26 cellular contexts compared by ENCODE assay signal in the genomic region with DNA sequence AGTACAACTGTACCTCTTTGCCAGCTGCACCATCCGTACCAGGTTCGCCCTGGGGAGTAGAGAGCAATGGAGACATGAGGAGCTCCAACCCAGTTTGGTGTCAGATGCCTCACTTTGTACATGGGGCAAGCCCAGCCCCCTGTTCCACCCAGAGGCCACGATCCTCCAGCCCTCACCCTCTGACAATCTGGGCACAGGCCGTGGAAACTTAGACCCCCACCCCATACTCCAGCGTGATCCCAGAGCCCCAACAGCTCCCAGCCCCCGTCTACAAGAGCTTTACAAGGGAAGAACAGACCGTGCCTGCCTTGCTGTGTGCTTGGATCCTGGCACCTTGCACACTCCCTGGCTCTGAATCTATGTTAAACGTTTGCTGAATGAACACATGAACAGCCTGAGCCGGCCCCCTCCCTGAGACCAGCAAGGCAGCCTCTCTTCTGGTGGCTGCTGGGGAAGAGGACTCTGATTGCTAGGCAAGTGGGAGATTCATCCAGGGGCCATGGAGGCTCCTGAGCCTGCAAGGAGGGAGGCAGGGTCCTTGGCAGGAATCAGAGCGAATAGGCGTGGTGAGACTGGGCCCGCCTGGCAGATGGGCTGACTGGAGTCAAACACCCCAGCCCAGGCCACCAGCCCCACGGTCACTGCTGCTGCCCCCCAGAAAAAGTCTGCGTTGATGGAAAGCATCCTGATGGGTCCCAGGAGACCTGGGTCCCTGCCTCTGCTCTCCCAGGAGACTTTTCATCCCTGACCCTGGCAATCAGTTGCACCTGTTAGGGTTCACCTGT. TPM values are rescaled to one million over a fixed set of nuclear protein-coding genes. Genes with fewer than 3 reads are reported as not detected.
DNase-seq lines count a peak whose midpoint lies in the region; ATAC-seq, FAIRE-seq and TF ChIP-seq lines count a peak whose summit lies in the region.
"Had no signal": no experiment of that assay in that cellular context is flagged by ENCODE, and none has a peak within 500 bp of the region (broad histone marks: within the 10 kb centered on the region; RNA-seq: fewer than 3 reads in every experiment).

No MANE protein-coding gene starts in this region.

- H3K27ac ChIP-seq in trophoblast cell (ENCODE audit: low read depth, low read length) (peak overlapping the region; percentile 14), upper lobe of right lung (no peak overlapping the region), tibial artery (no peak overlapping the region)
- H3K27ac ChIP-seq: GM23248, PC-9 had no signal

- H3K9me3 ChIP-seq in trophoblast cell (ENCODE audit: insufficient read depth, low read depth, low read length) (no peaks in the 10 kb centered on the region), upper lobe of right lung (no peaks in the 10 kb centered on the region), tibial artery (no peaks in the 10 kb centered on the region)
- H3K9me3 ChIP-seq: MG63 had no signal

- no peak overlapping the region for H3K23ac ChIP-seq in trophoblast cell (ENCODE audit: low read length)

- TF ChIP-seq CTCF in GM13976 (IDR thresholded peaks at IDR 0.05; ENCODE audit: borderline replicate concordance, control extremely low read depth, extremely low read depth, insufficient read depth, missing control alignments) = no peak
- TF ChIP-seq CTCF in bronchial epithelial cell (IDR thresholded peaks at IDR 0.05; ENCODE audit: insufficient read depth, low read length, severe bottlenecking) = no peak
- no peak for TF ChIP-seq CTCF in upper lobe of right lung (IDR thresholded peaks at IDR 0.05)
- TF ChIP-seq CTCF in tibial artery (IDR thresholded peaks at IDR 0.05) = no peak

- peak overlapping the region; percentile 88 for H2BK12ac ChIP-seq in trophoblast cell (ENCODE audit: low read length)

- H3K18ac ChIP-seq in trophoblast cell (ENCODE audit: low read length) = peak overlapping the region; percentile 19

- no peak overlapping the region for H4K12ac ChIP-seq in trophoblast cell (ENCODE audit: low read depth, low read length)

- intact Hi-C loops in upper lobe of right lung (cut with DNase I) (no loop called here), tibial artery (cut with DNase I; ENCODE audit: low total_unique reads) (no loop called here)

- no peak overlapping the region for H3K4me3 ChIP-seq in bronchial epithelial cell (ENCODE audit: low read depth, low read length)
- no peak overlapping the region for H3K4me3 ChIP-seq in trophoblast cell (ENCODE audit: low read depth, low read length)
- H3K4me3 ChIP-seq in upper lobe of right lung = no peak overlapping the region
- no peak overlapping the region for H3K4me3 ChIP-seq in tibial artery
- H3K4me3 ChIP-seq: GM23248, MG63, PC-9 had no signal

- H4K8ac ChIP-seq in trophoblast cell (ENCODE audit: low read depth, low read length) = no peak overlapping the region

- H3K14ac ChIP-seq in trophoblast cell (ENCODE audit: low read length) = peak overlapping the region; percentile 33

- no peak overlapping the region for H2AK5ac ChIP-seq in trophoblast cell (ENCODE audit: low read length)

- H3K36me3 ChIP-seq in bronchial epithelial cell (ENCODE audit: control insufficient read depth, insufficient read depth, low read length) (peaks cover 44% of the 10 kb centered on the region), trophoblast cell (ENCODE audit: control insufficient read depth in 1 of 2, insufficient read depth in 2 of 2, low read length in 2 of 2) (peaks cover 57 to 67% of the 10 kb centered on the region in 2 experiments), upper lobe of right lung (no peaks in the 10 kb centered on the region), tibial artery (peaks cover 8 to 96% (median 43%) of the 10 kb centered on the region in 3 donors)

- peaks cover 2% of the 10 kb centered on the region for H3K79me2 ChIP-seq in trophoblast cell (ENCODE audit: control insufficient read depth, insufficient read depth, low read length, poor library complexity)

- ATAC-seq in upper lobe of right lung = no peak
- no peak for ATAC-seq in GM21367 (IDR thresholded peaks at IDR 0.05; ENCODE audit: unreplicated experiment)

- peaks cover 33% of the 10 kb centered on the region for H3K79me1 ChIP-seq in trophoblast cell (ENCODE audit: low read length)

- in situ Hi-C loops in GM13976 (cut with MboI; ENCODE audit: low sequenced_read_pairs, unreplicated experiment) = loop anchor here (25.0 kb wide), 1 partner anchor 305 kb away; no protein-coding TSS in a partner anchor

- FAIRE-seq in bronchial epithelial cell (lab: Jason Lieb, UNC) = peak; percentile 7

- H4K91ac ChIP-seq in trophoblast cell (ENCODE audit: low read depth, low read length) = peak overlapping the region; percentile 59

- H3K9ac ChIP-seq in trophoblast cell (ENCODE audit: low read length) = no peak overlapping the region
- H3K9ac ChIP-seq: GM23248 had no signal

- WGBS in trophoblast cell (ENCODE audit: extremely low coverage, insufficient coverage, insufficient read length) = no CpG with 5 or more reads among the region's 14 CpGs

- H3K4me1 ChIP-seq in trophoblast cell (ENCODE audit: control insufficient read depth in 1 of 2, insufficient read depth in 2 of 2, low read length in 2 of 2) (peaks cover 30 to 38% of the 10 kb centered on the region in 2 experiments), upper lobe of right lung (no peaks in the 10 kb centered on the region), tibial artery (peaks cover 0 to 18% (median 12%) of the 10 kb centered on the region in 4 donors)

- H2AFZ ChIP-seq in trophoblast cell (ENCODE audit: insufficient read depth, low read length, poor library complexity) = no peak overlapping the region
- H2AFZ ChIP-seq: GM23248, PC-9 had no signal

- H2BK120ac ChIP-seq in trophoblast cell (ENCODE audit: insufficient read depth, low read length, poor library complexity) = peak overlapping the region; percentile 64

- peak overlapping the region; percentile 23 for H3K4ac ChIP-seq in trophoblast cell (ENCODE audit: low read depth, low read length)

- DNase-seq in GM13976 (ENCODE audit: low spot score) (peak; percentile 22), bronchial epithelial cell (ENCODE audit: low read depth) (no peak), trophoblast cell (no peak), upper lobe of right lung (peak; percentile 52), tibial artery (no peak)
- no peak for DNase-seq in activated effector memory CD4-positive, alpha-beta T cell treated with anti-CD3 and anti-CD28 coated beads, Interleukin-2, amount 50 U/mL, for 16 hours
- DNase-seq: CD4-positive, alpha-beta T cell; COR-L47; DMS53; GM23248; H9; KG1; MG63; NCI-H2029; NCI-H446; NCI-H524 treated with DMSO at 0.1 percent for 48 hours; NCI-H82; NK-92 treated with Interleukin-12 subunit alpha and Interleukin-12 subunit beta, amount 100 ng/mL, for 24 hours; PC-9; SHP77 had no signal

- no peak overlapping the region for H3K4me2 ChIP-seq in trophoblast cell (ENCODE audit: low read length)
- H3K4me2 ChIP-seq: PC-9 had no signal

- no peaks in the 10 kb centered on the region for H3K27me3 ChIP-seq in bronchial epithelial cell (ENCODE audit: control insufficient read depth, insufficient read depth, low read length)
- no peaks in the 10 kb centered on the region for H3K27me3 ChIP-seq in trophoblast cell (ENCODE audit: insufficient read depth, low read length)
- H3K27me3 ChIP-seq in upper lobe of right lung = no peaks in the 10 kb centered on the region
- no peaks in the 10 kb centered on the region for H3K27me3 ChIP-seq in tibial artery
- H3K27me3 ChIP-seq: MG63 had no signal

- no peak overlapping the region for H2BK5ac ChIP-seq in trophoblast cell (ENCODE audit: low read depth, low read length, poor library complexity)

RNA-seq across cellular contexts. Expression of gene PEF1, which starts 12.5 kb away (rescaled TPM):
- total RNA-seq in bronchial epithelial cell (67.4 and 95.2 TPM in 2 replicates), upper lobe of right lung (69.9 TPM)
- 66.7 and 70.3 TPM in 2 replicates for polyA plus RNA-seq in trophoblast cell (2013)

RNA-seq across cellular contexts. Expression of gene HCRTR1, which starts 39.7 kb away (rescaled TPM):
- total RNA-seq in bronchial epithelial cell (not detected in 2 replicates), upper lobe of right lung (not detected)
- 1.4 and 1.5 TPM in 2 replicates for polyA plus RNA-seq in trophoblast cell (2013)
- total RNA-seq: A673; CD4-positive, alpha-beta T cell; Daoy; GM23248; H9; PC-9; RPMI7951; SK-MEL-5 had no signal
- polyA plus RNA-seq: BJ, GM23248 had no signal

RNA-seq across cellular contexts. Expression of gene COL16A1, which starts 46.6 kb away (rescaled TPM):
- total RNA-seq in bronchial epithelial cell (87.7 and 121 TPM in 2 replicates), upper lobe of right lung (28.9 TPM)
- polyA plus RNA-seq in trophoblast cell (2013) = 43.1 and 44.2 TPM in 2 replicates
- total RNA-seq: CD4-positive, alpha-beta T cell had no signal

Comparison
In these comparisons a context has a peak if more than half of its experiments do, and no peak if none do; other contexts are left out.
1. DNase-seq: peak in GM13976 (single experiment) and upper lobe of right lung (single experiment); none in bronchial epithelial cell (single experiment), trophoblast cell (0 of 2), activated effector memory CD4-positive, alpha-beta T cell treated with anti-CD3 and anti-CD28 coated beads, Interleukin-2, amount 50 U/mL, for 16 hours (single experiment) and tibial artery (0 of 2).